12 cellular contexts compared by ENCODE assay signal in genomic region chr11:63897459-63898156, GRCh38. TPM values are rescaled to one million over a fixed set of nuclear protein-coding genes. Genes with fewer than 3 reads are reported as not detected.
A peak's percentile ranks its signal among the peaks of the same experiment; 100 is the strongest.
DNase-seq lines count a peak whose midpoint lies in the region; ATAC-seq and TF ChIP-seq lines count a peak whose summit lies in the region.
"Had no signal": no experiment of that assay in that cellular context is flagged by ENCODE, and none has a peak within 500 bp of the region (broad histone marks: within the 10 kb centered on the region; RNA-seq: fewer than 3 reads in every experiment).

No MANE protein-coding gene starts in this region.

- H3K36me3 ChIP-seq in A673 (ENCODE audit: insufficient read depth, low read length, poor library complexity, severe bottlenecking) (peaks cover 45% of the 10 kb centered on the region), OCI-LY7 (ENCODE audit: insufficient read depth, low read length) (peaks cover 92% of the 10 kb centered on the region)
- H3K36me3 ChIP-seq in CD8-positive, alpha-beta T cell (ENCODE audit: insufficient read depth, low read length): peaks cover 71% of the 10 kb centered on the region

- H3K9me3 Mint-ChIP-seq in CD8-positive, alpha-beta T cell: no peaks in the 10 kb centered on the region

- H3K9me2 ChIP-seq in OCI-LY7 (ENCODE audit: insufficient read depth, low read length): no peaks in the 10 kb centered on the region

- H3K4me1 ChIP-seq in A673 (ENCODE audit: insufficient read depth, low read length, poor library complexity, severe bottlenecking) (peaks cover 11% of the 10 kb centered on the region), OCI-LY7 (ENCODE audit: insufficient read depth, low read length, poor library complexity, severe bottlenecking) (peaks cover 4% of the 10 kb centered on the region)
- H3K4me1 ChIP-seq in CD8-positive, alpha-beta T cell (ENCODE audit: insufficient read depth, low read length): peaks cover 8% of the 10 kb centered on the region

- H3K27me3 Mint-ChIP-seq in CD8-positive, alpha-beta T cell (ENCODE audit: low read depth): no peaks in the 10 kb centered on the region

- H3K27ac Mint-ChIP-seq in CD8-positive, alpha-beta T cell: peak overlapping the region; percentile 11

- intact Hi-C loops in A673 (cut with micrococcal nuclease; ENCODE audit: unreplicated experiment): loop anchor here (5.0 kb wide), 1 partner anchor 130 kb away; the partner anchor contains the start of gene ZFTA
- intact Hi-C loops in CD8-positive, alpha-beta T cell (cut with DNase I, micrococcal nuclease): no loop called here
- intact Hi-C loops in OCI-LY7 (cut with micrococcal nuclease; ENCODE audit: unreplicated experiment): no loop called here

- H3K9me3 ChIP-seq in A673 (ENCODE audit: low read depth, low read length, poor library complexity, severe bottlenecking) (no peaks in the 10 kb centered on the region), OCI-LY7 (ENCODE audit: low read length) (no peaks in the 10 kb centered on the region)
- H3K9me3 ChIP-seq in CD8-positive, alpha-beta T cell (ENCODE audit: low read length): no peaks in the 10 kb centered on the region

- CTCF ChIA-PET in A673 (lab: Charles Lee) (no interaction called here), OCI-LY7 (lab: Charles Lee; ENCODE audit: unreplicated experiment) (interaction anchor here (0.5 to 1.4 kb wide), 2 partner anchors 9 to 23 kb away, joined by 3 read pairs; no protein-coding TSS in a partner anchor)
- CTCF ChIA-PET in CD8-positive, alpha-beta T cell (lab: Charles Lee): interaction anchor here (0.8 to 7.4 kb wide), 5 partner anchors 9 to 59 kb away, joined by 3 to 60 read pairs (median 3); partner anchors contain the start of gene MARK2

- peaks cover 13% of the 10 kb centered on the region for H3K79me2 ChIP-seq in OCI-LY7 (ENCODE audit: insufficient read depth, low read depth, low read length)

- H3K27ac ChIP-seq in A673 (ENCODE audit: low read depth, low read length, poor library complexity, severe bottlenecking) (peak overlapping the region; percentile 35), OCI-LY7 (ENCODE audit: low read depth, low read length, poor library complexity, severe bottlenecking) (no peak overlapping the region)
- no peak overlapping the region for H3K27ac ChIP-seq in CD8-positive, alpha-beta T cell (ENCODE audit: low read depth, low read length)
- H3K27ac ChIP-seq: PC-9 had no signal

- no peak overlapping the region for H3K4me3 Mint-ChIP-seq in CD8-positive, alpha-beta T cell

- BruUV-seq in A673 (replicated peaks; lab: Mats Ljungman, UMichigan) (no TSS peak), OCI-LY7 (replicated peaks; lab: Mats Ljungman, UMichigan) (no TSS peak)

- 0 out of 2 replicates have a peak, but pooled peaks cover 3% of the 10 kb centered on the region for H4K20me1 ChIP-seq in OCI-LY7 (ENCODE audit: insufficient read depth, low read length)

- H2AFZ ChIP-seq in OCI-LY7 (ENCODE audit: low read length): no peak overlapping the region
- H2AFZ ChIP-seq: PC-9 had no signal

- peaks cover 90% of the 10 kb centered on the region for H3K36me3 Mint-ChIP-seq in CD8-positive, alpha-beta T cell

- TF ChIP-seq CTCF in A673 (conservative IDR thresholded peaks at IDR 0.05; ENCODE audit: low read depth, low read length) (no peak), OCI-LY7 (conservative IDR thresholded peaks at IDR 0.05; ENCODE audit: low read length) (no peak)
- no peak for TF ChIP-seq CTCF in CD8-positive, alpha-beta T cell (IDR thresholded peaks at IDR 0.05)

- POLR2A ChIA-PET in A673 (lab: Charles Lee; ENCODE audit: low non-redundant PET): interaction anchor here (0.6 kb wide), 1 partner anchor 409 kb away, joined by 3 read pairs; no protein-coding TSS in a partner anchor
- POLR2A ChIA-PET in CD8-positive, alpha-beta T cell (lab: Charles Lee): interaction anchor here (0.9 kb wide), 1 partner anchor 59 kb away, joined by 3 read pairs; no protein-coding TSS in a partner anchor
- POLR2A ChIA-PET in OCI-LY7 (lab: Charles Lee): no interaction called here

- H3K27me3 ChIP-seq in A673 (replicated peaks; ENCODE audit: insufficient read depth, low read depth, low read length, poor library complexity): no peaks in the 10 kb centered on the region
- no peaks in the 10 kb centered on the region for H3K27me3 ChIP-seq in CD8-positive, alpha-beta T cell (ENCODE audit: insufficient read depth, low read length)

- H3K4me2 ChIP-seq in OCI-LY7 (ENCODE audit: low read length): no peak overlapping the region
- H3K4me2 ChIP-seq: PC-9 had no signal

- no peak for ATAC-seq in CD8-positive, alpha-beta T cell
- ATAC-seq: K562 had no signal

- peaks cover 30% of the 10 kb centered on the region for H3K4me1 Mint-ChIP-seq in CD8-positive, alpha-beta T cell (ENCODE audit: low read depth)

- no peak for DNase-seq in A673 (ENCODE audit: low spot score)
- no peak for DNase-seq in CD8-positive, alpha-beta T cell
- DNase-seq in cerebellar cortex (ENCODE audit: low spot score): peak; percentile 32
- peak; percentile 57 for DNase-seq in occipital lobe (lab: John Stamatoyannopoulos, UW)
- no peak for DNase-seq in NCI-H226
- DNase-seq in activated CD4-positive, alpha-beta T cell treated with anti-CD3 and anti-CD28 coated beads for 1 hour: no peak
- no peak for DNase-seq in OCI-LY7 (ENCODE audit: low spot score)
- DNase-seq: DMS153, EL, NCI-H1048, PC-9 had no signal

- no peak overlapping the region for H3K4me3 ChIP-seq in A673 (ENCODE audit: low read depth, low read length, poor library complexity, severe bottlenecking)
- H3K4me3 ChIP-seq in CD8-positive, alpha-beta T cell (ENCODE audit: low read depth, low read length): no peak overlapping the region
- no peak overlapping the region for H3K4me3 ChIP-seq in OCI-LY7 (ENCODE audit: low read depth, low read length, poor library complexity, severe bottlenecking)
- H3K4me3 ChIP-seq: K562, PC-9 had no signal

RNA-seq across cellular contexts. Expression of gene RCOR2, which starts 19.4 kb away (rescaled TPM):
- total RNA-seq in A673 (2021) (3.9 and 7.6 TPM in 2 replicates), occipital lobe (9.5 TPM), OCI-LY7 (2022) (2.4 and 3.2 TPM in 2 replicates)
- not detected for total RNA-seq in CD8-positive, alpha-beta T cell
- total RNA-seq in OCI-LY7 (2014; rRNA removed; shearing (Covaris generic)): 2.1 and 2.4 TPM in 2 replicates

RNA-seq across cellular contexts. Expression of gene NAA40, which starts 41.2 kb away (rescaled TPM):
- total RNA-seq in A673 (2021): 44.8 and 51.2 TPM in 2 replicates
- total RNA-seq in CD8-positive, alpha-beta T cell: 10 to 100 TPM; 12.0 to 14.6 TPM
- total RNA-seq in occipital lobe: 9.8 TPM
- total RNA-seq in OCI-LY7 (2014; rRNA removed; shearing (Covaris generic)): 24.5 and 34.5 TPM in 2 replicates
- 45.1 and 45.5 TPM in 2 replicates for total RNA-seq in OCI-LY7 (2022)

RNA-seq across cellular contexts. Expression of gene MARK2, which starts 58.7 kb away (rescaled TPM):
- total RNA-seq in A673 (2021) (54.9 and 61.7 TPM in 2 replicates), occipital lobe (10.8 TPM), OCI-LY7 (2022) (40.1 and 45.4 TPM in 2 replicates)
- total RNA-seq in CD8-positive, alpha-beta T cell: 10 to 100 TPM; 16.9 to 19.1 TPM
- total RNA-seq in OCI-LY7 (2014; rRNA removed; shearing (Covaris generic)): 20.8 and 22.7 TPM in 2 replicates

Comparison
In these comparisons a context has a peak if more than half of its experiments do, and no peak if none do; other contexts are left out.
1. DNase-seq: peak in cerebellar cortex (single experiment) and occipital lobe (single experiment); none in A673 (single experiment), CD8-positive, alpha-beta T cell (0 of 7), NCI-H226 (single experiment), activated CD4-positive, alpha-beta T cell treated with anti-CD3 and anti-CD28 coated beads for 1 hour (single experiment) and OCI-LY7 (single experiment).